1 cellular context compared by ENCODE assay signal in the genomic region with DNA sequence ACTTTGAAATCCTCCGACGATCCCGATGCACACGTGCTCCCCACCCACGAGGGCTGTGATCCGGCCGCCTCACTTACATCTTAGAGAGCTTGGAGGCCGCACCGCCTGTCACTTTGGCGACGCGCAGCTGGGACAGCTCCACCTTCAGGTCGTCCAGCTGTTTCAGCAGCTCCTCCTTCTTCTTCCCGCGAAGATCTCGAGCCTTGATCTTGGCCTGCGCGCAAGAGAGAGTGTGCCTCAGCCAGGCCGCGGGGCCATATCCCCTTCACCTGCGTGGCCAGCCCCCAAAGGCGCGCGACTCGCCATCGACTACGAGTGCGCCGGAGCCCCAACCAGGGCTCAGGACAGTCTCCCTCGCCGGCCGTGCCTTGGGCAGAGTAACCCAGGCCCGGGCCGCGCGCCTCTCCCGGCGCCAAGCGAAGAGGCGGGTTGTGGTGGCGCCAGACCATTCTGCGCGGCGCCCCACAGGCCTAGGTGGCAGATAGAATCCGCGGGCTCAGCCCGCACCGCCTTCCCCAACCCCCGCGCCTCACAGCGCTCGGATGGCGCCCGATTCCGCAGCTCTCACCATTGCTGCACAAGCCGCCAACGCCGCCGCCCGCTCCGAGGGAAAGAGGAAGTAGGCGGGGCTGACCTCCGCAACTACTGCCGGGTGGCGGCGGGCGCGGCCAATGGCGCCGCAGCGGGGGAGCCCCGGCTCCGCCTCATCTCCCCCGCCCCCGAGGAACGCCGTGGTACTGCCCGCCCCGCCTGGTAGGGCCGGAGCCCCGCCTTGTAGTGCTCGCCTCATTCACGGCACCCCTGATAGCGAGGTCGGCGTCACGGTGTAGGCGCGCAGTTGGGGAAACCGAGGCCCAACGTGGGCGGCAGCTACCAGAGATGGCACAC.
TF ChIP-seq lines count a peak whose summit lies in the region.

A gene (plus strand): TSS at position 789 of the 888 bp plus-strand sequence. CDS start 7,161 bp downstream, outside the sequence.
A gene (minus strand): TSS at position 616 of the 888 bp plus-strand sequence. CDS start 45 bp downstream, at position 571.

TF ChIP-seq in HepG2, 621 proteins besides CTCF, POLR2A, EP300 and RAD21 (continued from another document and continues in another):
- TF ChIP-seq, protein P1, sequence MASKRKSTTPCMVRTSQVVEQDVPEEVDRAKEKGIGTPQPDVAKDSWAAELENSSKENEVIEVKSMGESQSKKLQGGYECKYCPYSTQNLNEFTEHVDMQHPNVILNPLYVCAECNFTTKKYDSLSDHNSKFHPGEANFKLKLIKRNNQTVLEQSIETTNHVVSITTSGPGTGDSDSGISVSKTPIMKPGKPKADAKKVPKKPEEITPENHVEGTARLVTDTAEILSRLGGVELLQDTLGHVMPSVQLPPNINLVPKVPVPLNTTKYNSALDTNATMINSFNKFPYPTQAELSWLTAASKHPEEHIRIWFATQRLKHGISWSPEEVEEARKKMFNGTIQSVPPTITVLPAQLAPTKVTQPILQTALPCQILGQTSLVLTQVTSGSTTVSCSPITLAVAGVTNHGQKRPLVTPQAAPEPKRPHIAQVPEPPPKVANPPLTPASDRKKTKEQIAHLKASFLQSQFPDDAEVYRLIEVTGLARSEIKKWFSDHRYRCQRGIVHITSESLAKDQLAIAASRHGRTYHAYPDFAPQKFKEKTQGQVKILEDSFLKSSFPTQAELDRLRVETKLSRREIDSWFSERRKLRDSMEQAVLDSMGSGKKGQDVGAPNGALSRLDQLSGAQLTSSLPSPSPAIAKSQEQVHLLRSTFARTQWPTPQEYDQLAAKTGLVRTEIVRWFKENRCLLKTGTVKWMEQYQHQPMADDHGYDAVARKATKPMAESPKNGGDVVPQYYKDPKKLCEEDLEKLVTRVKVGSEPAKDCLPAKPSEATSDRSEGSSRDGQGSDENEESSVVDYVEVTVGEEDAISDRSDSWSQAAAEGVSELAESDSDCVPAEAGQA (IDR thresholded peaks at IDR 0.05; ENCODE audit: low read depth) = no peak
- TF ChIP-seq, protein P1 (CRISPR knock-in tag; IDR thresholded peaks at IDR 0.05; ENCODE audit: borderline replicate concordance) = peak; percentile 55
- TF ChIP-seq MAFK (conservative IDR thresholded peaks at IDR 0.05 in 1 of 2, IDR thresholded peaks at IDR 0.05 in 1 of 2; ENCODE audit: low read length in 2 of 2) (no peak), SIX1 (CRISPR knock-in tag; IDR thresholded peaks at IDR 0.05; ENCODE audit: borderline replicate concordance) (no peak), TAF15 (IDR thresholded peaks at IDR 0.05; ENCODE audit: low read depth, low read length, poor library complexity, severe bottlenecking) (no peak), ARHGAP35 (CRISPR knock-in tag; IDR thresholded peaks at IDR 0.05; ENCODE audit: borderline replicate concordance) (peak; percentile 18; the same call in 1 of the 2 replicates), FOXK2 (IDR thresholded peaks at IDR 0.05) (peak; percentile 88), ZNF720 (CRISPR knock-in tag; IDR thresholded peaks at IDR 0.05) (no peak), NFIC (IDR thresholded peaks at IDR 0.05; ENCODE audit: low read length) (no peak), ASH2L (IDR thresholded peaks at IDR 0.05; ENCODE audit: insufficient read length, low read depth, low read length) (peak; percentile 97), SOX13 (IDR thresholded peaks at IDR 0.05) (no peak), SOX13 (CRISPR knock-in tag; conservative IDR thresholded peaks at IDR 0.05 in 1 of 2, IDR thresholded peaks at IDR 0.05 in 1 of 2) (0 out of 4 replicates have a peak, but pooled peaks of 1 of the 2 experiments have one; percentile 18), PCBP2 (optimal IDR thresholded peaks at IDR 0.05; ENCODE audit: low read depth, low read length, poor library complexity, severe bottlenecking) (no peak), HOXD1 (CRISPR knock-in tag; IDR thresholded peaks at IDR 0.05) (0 out of 2 replicates have a peak, but pooled peaks have one; percentile 11), BCL6 (CRISPR knock-in tag; IDR thresholded peaks at IDR 0.05) (no peak)
- TF ChIP-seq, protein P2, sequence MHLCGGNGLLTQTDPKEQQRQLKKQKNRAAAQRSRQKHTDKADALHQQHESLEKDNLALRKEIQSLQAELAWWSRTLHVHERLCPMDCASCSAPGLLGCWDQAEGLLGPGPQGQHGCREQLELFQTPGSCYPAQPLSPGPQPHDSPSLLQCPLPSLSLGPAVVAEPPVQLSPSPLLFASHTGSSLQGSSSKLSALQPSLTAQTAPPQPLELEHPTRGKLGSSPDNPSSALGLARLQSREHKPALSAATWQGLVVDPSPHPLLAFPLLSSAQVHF (CRISPR knock-in tag; IDR thresholded peaks at IDR 0.05) = peak; percentile 82; the same call in 1 of the 2 replicates
- TF ChIP-seq, protein P3, sequence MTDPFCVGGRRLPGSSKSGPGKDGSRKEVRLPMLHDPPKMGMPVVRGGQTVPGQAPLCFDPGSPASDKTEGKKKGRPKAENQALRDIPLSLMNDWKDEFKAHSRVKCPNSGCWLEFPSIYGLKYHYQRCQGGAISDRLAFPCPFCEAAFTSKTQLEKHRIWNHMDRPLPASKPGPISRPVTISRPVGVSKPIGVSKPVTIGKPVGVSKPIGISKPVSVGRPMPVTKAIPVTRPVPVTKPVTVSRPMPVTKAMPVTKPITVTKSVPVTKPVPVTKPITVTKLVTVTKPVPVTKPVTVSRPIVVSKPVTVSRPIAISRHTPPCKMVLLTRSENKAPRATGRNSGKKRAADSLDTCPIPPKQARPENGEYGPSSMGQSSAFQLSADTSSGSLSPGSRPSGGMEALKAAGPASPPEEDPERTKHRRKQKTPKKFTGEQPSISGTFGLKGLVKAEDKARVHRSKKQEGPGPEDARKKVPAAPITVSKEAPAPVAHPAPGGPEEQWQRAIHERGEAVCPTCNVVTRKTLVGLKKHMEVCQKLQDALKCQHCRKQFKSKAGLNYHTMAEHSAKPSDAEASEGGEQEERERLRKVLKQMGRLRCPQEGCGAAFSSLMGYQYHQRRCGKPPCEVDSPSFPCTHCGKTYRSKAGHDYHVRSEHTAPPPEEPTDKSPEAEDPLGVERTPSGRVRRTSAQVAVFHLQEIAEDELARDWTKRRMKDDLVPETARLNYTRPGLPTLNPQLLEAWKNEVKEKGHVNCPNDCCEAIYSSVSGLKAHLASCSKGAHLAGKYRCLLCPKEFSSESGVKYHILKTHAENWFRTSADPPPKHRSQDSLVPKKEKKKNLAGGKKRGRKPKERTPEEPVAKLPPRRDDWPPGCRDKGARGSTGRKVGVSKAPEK (CRISPR knock-in tag; IDR thresholded peaks at IDR 0.05; ENCODE audit: borderline replicate concordance) = no peak
- TF ChIP-seq, protein P4, sequence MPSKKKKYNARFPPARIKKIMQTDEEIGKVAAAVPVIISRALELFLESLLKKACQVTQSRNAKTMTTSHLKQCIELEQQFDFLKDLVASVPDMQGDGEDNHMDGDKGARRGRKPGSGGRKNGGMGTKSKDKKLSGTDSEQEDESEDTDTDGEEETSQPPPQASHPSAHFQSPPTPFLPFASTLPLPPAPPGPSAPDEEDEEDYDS (CRISPR knock-in tag; IDR thresholded peaks at IDR 0.05) = peak; percentile 78
- TF ChIP-seq, protein P5, sequence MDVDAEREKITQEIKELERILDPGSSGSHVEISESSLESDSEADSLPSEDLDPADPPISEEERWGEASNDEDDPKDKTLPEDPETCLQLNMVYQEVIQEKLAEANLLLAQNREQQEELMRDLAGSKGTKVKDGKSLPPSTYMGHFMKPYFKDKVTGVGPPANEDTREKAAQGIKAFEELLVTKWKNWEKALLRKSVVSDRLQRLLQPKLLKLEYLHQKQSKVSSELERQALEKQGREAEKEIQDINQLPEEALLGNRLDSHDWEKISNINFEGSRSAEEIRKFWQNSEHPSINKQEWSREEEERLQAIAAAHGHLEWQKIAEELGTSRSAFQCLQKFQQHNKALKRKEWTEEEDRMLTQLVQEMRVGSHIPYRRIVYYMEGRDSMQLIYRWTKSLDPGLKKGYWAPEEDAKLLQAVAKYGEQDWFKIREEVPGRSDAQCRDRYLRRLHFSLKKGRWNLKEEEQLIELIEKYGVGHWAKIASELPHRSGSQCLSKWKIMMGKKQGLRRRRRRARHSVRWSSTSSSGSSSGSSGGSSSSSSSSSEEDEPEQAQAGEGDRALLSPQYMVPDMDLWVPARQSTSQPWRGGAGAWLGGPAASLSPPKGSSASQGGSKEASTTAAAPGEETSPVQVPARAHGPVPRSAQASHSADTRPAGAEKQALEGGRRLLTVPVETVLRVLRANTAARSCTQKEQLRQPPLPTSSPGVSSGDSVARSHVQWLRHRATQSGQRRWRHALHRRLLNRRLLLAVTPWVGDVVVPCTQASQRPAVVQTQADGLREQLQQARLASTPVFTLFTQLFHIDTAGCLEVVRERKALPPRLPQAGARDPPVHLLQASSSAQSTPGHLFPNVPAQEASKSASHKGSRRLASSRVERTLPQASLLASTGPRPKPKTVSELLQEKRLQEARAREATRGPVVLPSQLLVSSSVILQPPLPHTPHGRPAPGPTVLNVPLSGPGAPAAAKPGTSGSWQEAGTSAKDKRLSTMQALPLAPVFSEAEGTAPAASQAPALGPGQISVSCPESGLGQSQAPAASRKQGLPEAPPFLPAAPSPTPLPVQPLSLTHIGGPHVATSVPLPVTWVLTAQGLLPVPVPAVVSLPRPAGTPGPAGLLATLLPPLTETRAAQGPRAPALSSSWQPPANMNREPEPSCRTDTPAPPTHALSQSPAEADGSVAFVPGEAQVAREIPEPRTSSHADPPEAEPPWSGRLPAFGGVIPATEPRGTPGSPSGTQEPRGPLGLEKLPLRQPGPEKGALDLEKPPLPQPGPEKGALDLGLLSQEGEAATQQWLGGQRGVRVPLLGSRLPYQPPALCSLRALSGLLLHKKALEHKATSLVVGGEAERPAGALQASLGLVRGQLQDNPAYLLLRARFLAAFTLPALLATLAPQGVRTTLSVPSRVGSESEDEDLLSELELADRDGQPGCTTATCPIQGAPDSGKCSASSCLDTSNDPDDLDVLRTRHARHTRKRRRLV (CRISPR knock-in tag; IDR thresholded peaks at IDR 0.05) = peak; percentile 41; the same call in 1 of the 2 replicates
- TF ChIP-seq, protein P6, sequence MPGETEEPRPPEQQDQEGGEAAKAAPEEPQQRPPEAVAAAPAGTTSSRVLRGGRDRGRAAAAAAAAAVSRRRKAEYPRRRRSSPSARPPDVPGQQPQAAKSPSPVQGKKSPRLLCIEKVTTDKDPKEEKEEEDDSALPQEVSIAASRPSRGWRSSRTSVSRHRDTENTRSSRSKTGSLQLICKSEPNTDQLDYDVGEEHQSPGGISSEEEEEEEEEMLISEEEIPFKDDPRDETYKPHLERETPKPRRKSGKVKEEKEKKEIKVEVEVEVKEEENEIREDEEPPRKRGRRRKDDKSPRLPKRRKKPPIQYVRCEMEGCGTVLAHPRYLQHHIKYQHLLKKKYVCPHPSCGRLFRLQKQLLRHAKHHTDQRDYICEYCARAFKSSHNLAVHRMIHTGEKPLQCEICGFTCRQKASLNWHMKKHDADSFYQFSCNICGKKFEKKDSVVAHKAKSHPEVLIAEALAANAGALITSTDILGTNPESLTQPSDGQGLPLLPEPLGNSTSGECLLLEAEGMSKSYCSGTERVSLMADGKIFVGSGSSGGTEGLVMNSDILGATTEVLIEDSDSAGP (CRISPR knock-in tag; IDR thresholded peaks at IDR 0.05; ENCODE audit: borderline replicate concordance) = peak; percentile 88; the same call in 1 of the 2 replicates
- TF ChIP-seq, protein P7, sequence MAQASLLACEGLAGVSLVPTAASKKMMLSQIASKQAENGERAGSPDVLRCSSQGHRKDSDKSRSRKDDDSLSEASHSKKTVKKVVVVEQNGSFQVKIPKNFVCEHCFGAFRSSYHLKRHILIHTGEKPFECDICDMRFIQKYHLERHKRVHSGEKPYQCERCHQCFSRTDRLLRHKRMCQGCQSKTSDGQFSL (CRISPR knock-in tag; IDR thresholded peaks at IDR 0.05) = no peak
- TF ChIP-seq, protein P8, sequence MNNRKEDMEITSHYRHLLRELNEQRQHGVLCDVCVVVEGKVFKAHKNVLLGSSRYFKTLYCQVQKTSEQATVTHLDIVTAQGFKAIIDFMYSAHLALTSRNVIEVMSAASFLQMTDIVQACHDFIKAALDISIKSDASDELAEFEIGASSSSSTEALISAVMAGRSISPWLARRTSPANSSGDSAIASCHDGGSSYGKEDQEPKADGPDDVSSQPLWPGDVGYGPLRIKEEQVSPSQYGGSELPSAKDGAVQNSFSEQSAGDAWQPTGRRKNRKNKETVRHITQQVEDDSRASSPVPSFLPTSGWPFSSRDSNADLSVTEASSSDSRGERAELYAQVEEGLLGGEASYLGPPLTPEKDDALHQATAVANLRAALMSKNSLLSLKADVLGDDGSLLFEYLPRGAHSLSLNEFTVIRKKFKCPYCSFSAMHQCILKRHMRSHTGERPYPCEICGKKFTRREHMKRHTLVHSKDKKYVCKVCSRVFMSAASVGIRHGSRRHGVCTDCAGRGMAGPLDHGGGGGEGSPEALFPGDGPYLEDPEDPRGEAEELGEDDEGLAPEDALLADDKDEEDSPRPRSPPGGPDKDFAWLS (CRISPR knock-in tag; IDR thresholded peaks at IDR 0.05; ENCODE audit: borderline replicate concordance) = no peak
- TF ChIP-seq, protein P9, sequence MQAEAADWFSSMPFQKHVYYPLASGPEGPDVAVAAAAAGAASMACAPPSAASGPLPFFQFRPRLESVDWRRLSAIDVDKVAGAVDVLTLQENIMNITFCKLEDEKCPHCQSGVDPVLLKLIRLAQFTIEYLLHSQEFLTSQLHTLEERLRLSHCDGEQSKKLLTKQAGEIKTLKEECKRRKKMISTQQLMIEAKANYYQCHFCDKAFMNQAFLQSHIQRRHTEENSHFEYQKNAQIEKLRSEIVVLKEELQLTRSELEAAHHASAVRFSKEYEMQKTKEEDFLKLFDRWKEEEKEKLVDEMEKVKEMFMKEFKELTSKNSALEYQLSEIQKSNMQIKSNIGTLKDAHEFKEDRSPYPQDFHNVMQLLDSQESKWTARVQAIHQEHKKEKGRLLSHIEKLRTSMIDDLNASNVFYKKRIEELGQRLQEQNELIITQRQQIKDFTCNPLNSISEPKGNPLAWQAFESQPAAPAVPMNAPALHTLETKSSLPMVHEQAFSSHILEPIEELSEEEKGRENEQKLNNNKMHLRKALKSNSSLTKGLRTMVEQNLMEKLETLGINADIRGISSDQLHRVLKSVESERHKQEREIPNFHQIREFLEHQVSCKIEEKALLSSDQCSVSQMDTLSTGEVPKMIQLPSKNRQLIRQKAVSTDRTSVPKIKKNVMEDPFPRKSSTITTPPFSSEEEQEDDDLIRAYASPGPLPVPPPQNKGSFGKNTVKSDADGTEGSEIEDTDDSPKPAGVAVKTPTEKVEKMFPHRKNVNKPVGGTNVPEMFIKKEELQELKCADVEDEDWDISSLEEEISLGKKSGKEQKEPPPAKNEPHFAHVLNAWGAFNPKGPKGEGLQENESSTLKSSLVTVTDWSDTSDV (CRISPR knock-in tag; IDR thresholded peaks at IDR 0.05) = no peak
